ENCODE assay signal across 8 cellular contexts in the genomic region with DNA sequence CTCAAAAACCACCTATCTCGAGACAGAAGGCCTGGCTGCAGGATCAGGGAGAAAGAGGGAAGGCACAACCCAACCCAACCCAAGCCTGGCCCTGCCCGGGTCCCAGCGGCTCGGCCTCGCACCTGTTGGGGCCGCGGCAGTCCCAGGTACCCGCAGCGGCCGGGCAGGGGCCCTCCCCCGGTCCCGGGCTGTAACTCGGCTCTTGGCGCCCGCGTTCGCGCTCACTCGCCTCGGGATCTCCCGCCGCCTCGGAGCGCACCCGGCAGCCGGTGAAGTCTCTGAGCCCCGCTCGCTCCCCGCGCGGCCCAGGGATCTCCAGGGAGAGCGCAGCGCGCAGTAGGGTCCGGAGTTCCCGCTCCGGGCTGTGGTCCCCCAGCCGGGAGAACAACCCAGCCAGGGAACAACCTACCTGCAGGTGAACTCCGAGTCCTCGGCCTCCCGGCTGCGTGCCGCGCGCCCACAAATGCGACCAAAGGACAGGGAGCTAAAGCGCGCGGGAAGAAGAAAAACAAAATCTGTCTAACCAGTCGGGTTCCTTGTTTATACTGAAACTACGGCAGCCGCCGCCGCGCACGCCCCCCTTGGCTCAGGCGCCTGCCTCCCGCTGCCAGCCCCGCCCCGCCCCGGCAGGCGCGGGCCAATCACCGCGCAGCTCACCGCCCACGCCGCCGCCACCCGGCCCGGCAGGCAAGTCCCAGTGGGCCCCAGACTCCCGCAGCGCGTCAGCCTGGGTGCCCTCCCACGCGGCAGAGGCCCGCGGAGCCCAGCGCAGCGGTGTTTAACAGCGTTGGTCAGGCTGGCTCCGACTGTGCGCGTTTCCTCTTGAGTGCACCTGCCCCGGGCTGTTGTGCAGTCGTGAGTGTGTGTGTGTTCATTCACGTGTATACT. TPM values are rescaled to one million over a fixed set of nuclear protein-coding genes. Genes with fewer than 3 reads are reported as not detected.
DNase-seq lines count a peak whose midpoint lies in the region; ATAC-seq and TF ChIP-seq lines count a peak whose summit lies in the region.

A gene (minus strand): TSS at position 547 of the 888 bp plus-strand sequence. CDS start 12,399 bp downstream, outside the sequence.

- peak within 1 kb of the TSS; percentile 86 for H3K4me3 Mint-ChIP-seq in activated CD4-positive, alpha-beta T cell treated with anti-CD3 and anti-CD28 coated beads for 36 hours
- peak within 1 kb of the TSS; percentile 75 for H3K4me3 Mint-ChIP-seq in chondrocyte (ENCODE audit: unreplicated experiment)

- no peaks in the 10 kb centered on the region for H3K9me3 Mint-ChIP-seq in activated CD4-positive, alpha-beta T cell treated with anti-CD3 and anti-CD28 coated beads for 36 hours (ENCODE audit: low read depth)
- no peaks in the 10 kb centered on the region for H3K9me3 Mint-ChIP-seq in chondrocyte (ENCODE audit: low read depth)

- no peaks in the 10 kb centered on the region for H3K27me3 Mint-ChIP-seq in activated CD4-positive, alpha-beta T cell treated with anti-CD3 and anti-CD28 coated beads for 36 hours
- peaks cover 46% of the 10 kb centered on the region for H3K27me3 Mint-ChIP-seq in chondrocyte (ENCODE audit: low read depth)

- peaks cover 38% of the 10 kb centered on the region for H3K4me1 Mint-ChIP-seq in activated CD4-positive, alpha-beta T cell treated with anti-CD3 and anti-CD28 coated beads for 36 hours
- peaks cover 29% of the 10 kb centered on the region for H3K4me1 Mint-ChIP-seq in chondrocyte (ENCODE audit: low read depth)

- peak within 1 kb of the TSS; percentile 88 for H3K27ac Mint-ChIP-seq in activated CD4-positive, alpha-beta T cell treated with anti-CD3 and anti-CD28 coated beads for 36 hours
- peak within 1 kb of the TSS; percentile 52 for H3K27ac Mint-ChIP-seq in chondrocyte (ENCODE audit: unreplicated experiment)

- intact Hi-C loops in activated CD4-positive, alpha-beta T cell treated with anti-CD3 and anti-CD28 coated beads for 36 hours (cut with DNase I, micrococcal nuclease) = loop anchor here (1.0 to 5.0 kb wide), 9 partner anchors 21 to 1431 kb away; a partner anchor contains a TSS

- peak; percentile 92 for DNase-seq in AG08396 (ENCODE audit: low spot score)
- peak; percentile 32 for DNase-seq in NCI-H446 treated with DMSO at 0.1 percent for 48 hours (lab: John Stamatoyannopoulos, UW)
- peak; percentile 97 for DNase-seq in activated CD4-positive, alpha-beta T cell treated with anti-CD3 and anti-CD28 coated beads for 36 hours
- peak; percentile 81 for DNase-seq in chondrocyte (ENCODE audit: low spot score)
- peak; percentile 96 for DNase-seq in kidney tubule cell (ENCODE audit: low spot score)
- peak; percentile 88 to 92 for DNase-seq in stimulated activated CD4-positive, alpha-beta T cell treated with anti-CD3 and anti-CD28 coated beads, Interleukin-1b, Interleukin-23, amount 100 ng/mL, for 1 hour (ENCODE audit: low read depth in 2 of 2)

- no peaks in the 10 kb centered on the region for H3K36me3 Mint-ChIP-seq in activated CD4-positive, alpha-beta T cell treated with anti-CD3 and anti-CD28 coated beads for 36 hours (ENCODE audit: low read depth)
- no peaks in the 10 kb centered on the region for H3K36me3 Mint-ChIP-seq in chondrocyte (ENCODE audit: low read depth)

- TF ChIP-seq CTCF in chondrocyte (IDR thresholded peaks at IDR 0.05) = no peak

- peak; percentile 89 for ATAC-seq in GM19043 (IDR thresholded peaks at IDR 0.05; ENCODE audit: low read depth, unreplicated experiment)
- peak; percentile 93 for ATAC-seq in HG03342 (IDR thresholded peaks at IDR 0.05; ENCODE audit: unreplicated experiment)
- peak; percentile 93 for ATAC-seq in activated CD4-positive, alpha-beta T cell treated with anti-CD3 and anti-CD28 coated beads for 36 hours

- POLR2A ChIA-PET in activated CD4-positive, alpha-beta T cell treated with anti-CD3 and anti-CD28 coated beads for 36 hours (lab: Charles Lee) = interaction anchor here (0.6 to 1.4 kb wide), 6 partner anchors 21 to 962 kb away, joined by 3 to 5 read pairs (median 4); no protein-coding TSS in a partner anchor

- CTCF ChIA-PET in activated CD4-positive, alpha-beta T cell treated with anti-CD3 and anti-CD28 coated beads for 36 hours (lab: Charles Lee) = interaction anchor here (0.7 to 1.3 kb wide), 10 partner anchors 19 to 375 kb away, joined by 3 to 5 read pairs (median 3); no protein-coding TSS in a partner anchor

RNA-seq across cellular contexts. Expression of the gene that starts here (rescaled TPM):
- 1 to 10 TPM; 3.4 to 4.0 TPM for total RNA-seq in activated CD4-positive, alpha-beta T cell treated with anti-CD3 and anti-CD28 coated beads for 36 hours
- 2.3 to 5.6 TPM (median 2.5 TPM) in 3 replicates for total RNA-seq in chondrocyte

Comparison
In these comparisons a context has a peak if more than half of its experiments do, and no peak if none do; other contexts are left out.
1. Peak in every context shown above with its lines: DNase-seq and ATAC-seq.
2. DNase-seq: peak in every context shown above with its lines; median percentile 97 in activated CD4-positive, alpha-beta T cell treated with anti-CD3 and anti-CD28 coated beads for 36 hours; 96 in kidney tubule cell; 92 in AG08396; 90 in stimulated activated CD4-positive, alpha-beta T cell treated with anti-CD3 and anti-CD28 coated beads, Interleukin-1b, Interleukin-23, amount 100 ng/mL, for 1 hour; 81 in chondrocyte; 32 in NCI-H446 treated with DMSO at 0.1 percent for 48 hours.